25 cellular contexts compared by ENCODE assay signal in genomic region chr9:69899491-69899890, GRCh38.
DNase-seq lines count a peak whose midpoint lies in the region; ATAC-seq and TF ChIP-seq lines count a peak whose summit lies in the region.
"Had no signal": no experiment of that assay in that cellular context is flagged by ENCODE, and none has a peak within 500 bp of the region (broad histone marks: within the 10 kb centered on the region; RNA-seq: fewer than 3 reads in every experiment).

No MANE protein-coding gene starts in this region.

- intact Hi-C loops in Calu3 (cut with micrococcal nuclease; ENCODE audit: unreplicated experiment): loop anchor here (2.0 kb wide), 2 partner anchors 15 to 19 kb away; no protein-coding TSS in a partner anchor

- no peak overlapping the region for H2BK12ac ChIP-seq in mesenchymal stem cell (ENCODE audit: low read length in 2 of 2)

- no peak for ATAC-seq in HG03196 (IDR thresholded peaks at IDR 0.05; ENCODE audit: unreplicated experiment)
- ATAC-seq in activated CD4-positive, CD25-positive, alpha-beta regulatory T cell treated with anti-CD3 and anti-CD28 coated beads, Interleukin-2, amount 50 U/mL, for 24 hours: no peak
- ATAC-seq: lower lobe of right lung had no signal

- CTCF ChIA-PET in Calu3 (lab: Charles Lee): no interaction called here

- H3K36me3 ChIP-seq in brain microvascular endothelial cell (replicated peaks) (no peaks in the 10 kb centered on the region), mesenchymal stem cell (ENCODE audit: control insufficient read depth in 1 of 2, insufficient read depth in 2 of 2, low read depth in 1 of 2, low read length in 2 of 2) (no peaks in the 10 kb centered on the region)
- H3K36me3 ChIP-seq: BLaER1, lower lobe of right lung, sigmoid colon had no signal

- no peak overlapping the region for H2BK120ac ChIP-seq in mesenchymal stem cell (ENCODE audit: low read depth, low read length)

- H3K9ac ChIP-seq in mesenchymal stem cell (ENCODE audit: low read length): no peak overlapping the region
- H3K9ac ChIP-seq: BLaER1 had no signal

- H3K9me3 ChIP-seq in mesenchymal stem cell (ENCODE audit: control insufficient read depth, low read length): no peaks in the 10 kb centered on the region
- H3K9me3 ChIP-seq: BLaER1, lower lobe of right lung, sigmoid colon, testis had no signal

- H4K91ac ChIP-seq in mesenchymal stem cell (ENCODE audit: low read length): peak overlapping the region; percentile 83

- H3K18ac ChIP-seq in mesenchymal stem cell (ENCODE audit: low read depth in 1 of 2, low read length in 2 of 2): no peak overlapping the region

- H3K14ac ChIP-seq in mesenchymal stem cell (ENCODE audit: low read length in 2 of 2): no peak overlapping the region

- H2AFZ ChIP-seq in mesenchymal stem cell (ENCODE audit: low read depth, low read length): no peak overlapping the region

- no peaks in the 10 kb centered on the region for H3K79me1 ChIP-seq in mesenchymal stem cell (replicated peaks; ENCODE audit: low read length, poor library complexity, severe bottlenecking)

- no peak overlapping the region for H3K4ac ChIP-seq in mesenchymal stem cell (ENCODE audit: low read depth in 1 of 2, low read length in 2 of 2)

- peaks cover 6% of the 10 kb centered on the region for H3K4me1 ChIP-seq in mesenchymal stem cell (ENCODE audit: control insufficient read depth, insufficient read depth, low read depth, low read length)
- H3K4me1 ChIP-seq: BLaER1, lower lobe of right lung, sigmoid colon, testis had no signal

- BruUV-seq in Calu3 (replicated peaks; lab: Mats Ljungman, UMichigan): no TSS peak

- no peak for DNase-seq in Calu3
- DNase-seq in LHCN-M2 (ENCODE audit: low read depth): peak; percentile 50
- no peak for DNase-seq in brain microvascular endothelial cell
- DNase-seq in mesenchymal stem cell: no peak
- no peak for DNase-seq in putamen (ENCODE audit: low spot score)
- DNase-seq in NCI-H82 (lab: John Stamatoyannopoulos, UW): no peak
- DNase-seq: activated CD4-positive, alpha-beta memory T cell treated with anti-CD3 and anti-CD28 coated beads, Interleukin-2, amount 10 ng/mL, durations not matched to agents 7 days and 5 days; activated CD4-positive, alpha-beta T cell treated with anti-CD3 and anti-CD28 coated beads for 1 hour; activated effector memory CD4-positive, alpha-beta T cell treated with Interleukin-2 at 50 U/mL for 16 hours; erythroblast; GDM1; head of caudate nucleus; Karpas-422; lower lobe of right lung; NCI-H146; NCI-H510A; sigmoid colon; stimulated activated naive CD8-positive, alpha-beta T cell treated with anti-CD3 and anti-CD28 coated beads, Interleukin-15, Interleukin-2, amounts not matched to agents 100 U/mL and 50 U/mL, for 24 hours; testis had no signal

- H3K4me1 Mint-ChIP-seq in Calu3 (ENCODE audit: low read depth, unreplicated experiment): peaks cover 31% of the 10 kb centered on the region
- H3K4me1 Mint-ChIP-seq: activated CD4-positive, alpha-beta memory T cell treated with anti-CD3 and anti-CD28 coated beads, Interleukin-2, amount 10 ng/mL, durations not matched to agents 7 days and 5 days had no signal

- no peak overlapping the region for H3K4me3 Mint-ChIP-seq in Calu3 (ENCODE audit: low read depth, unreplicated experiment)
- H3K4me3 Mint-ChIP-seq: activated CD4-positive, alpha-beta memory T cell treated with anti-CD3 and anti-CD28 coated beads, Interleukin-2, amount 10 ng/mL, durations not matched to agents 7 days and 5 days; activated naive CD8-positive, alpha-beta T cell; T-helper 1 cell treated with Interleukin-12 subunit alpha and Interleukin-12 subunit beta and Interleukin-4 antibody, amounts not matched to agents 30 μg/mL and 1 μg/mL, for 36 hours had no signal

- H2BK5ac ChIP-seq in mesenchymal stem cell (ENCODE audit: low read depth, low read length, poor library complexity, severe bottlenecking): peak overlapping the region; percentile 76

- H3K23ac ChIP-seq in mesenchymal stem cell (ENCODE audit: low read length in 2 of 2): no peak overlapping the region

- no peak overlapping the region for H3K4me2 ChIP-seq in mesenchymal stem cell (ENCODE audit: low read length, poor library complexity, severe bottlenecking)
- H3K4me2 ChIP-seq: BLaER1 had no signal

- H3K4me3 ChIP-seq in brain microvascular endothelial cell (ENCODE audit: low read depth, low read length) (no peak overlapping the region), mesenchymal stem cell (ENCODE audit: insufficient read depth in 1 of 2, low read depth in 1 of 2, low read length in 2 of 2) (no peak overlapping the region)
- H3K4me3 ChIP-seq: BLaER1, lower lobe of right lung, sigmoid colon, testis had no signal

- H3K27me3 ChIP-seq in brain microvascular endothelial cell (replicated peaks): no peaks in the 10 kb centered on the region
- no peaks in the 10 kb centered on the region for H3K27me3 ChIP-seq in mesenchymal stem cell (ENCODE audit: control insufficient read depth in 1 of 2, insufficient read depth in 1 of 2, low read length in 2 of 2)
- H3K27me3 ChIP-seq: BLaER1, sigmoid colon, testis had no signal

- H3K27me3 Mint-ChIP-seq in Calu3 (ENCODE audit: unreplicated experiment): no peaks in the 10 kb centered on the region
- H3K27me3 Mint-ChIP-seq: progenitor cell of endocrine pancreas had no signal

- H2BK15ac ChIP-seq in mesenchymal stem cell (ENCODE audit: low read depth, poor library complexity, severe bottlenecking): no peak overlapping the region

- no peaks in the 10 kb centered on the region for H3K9me3 Mint-ChIP-seq in Calu3 (ENCODE audit: low read depth, unreplicated experiment)
- H3K9me3 Mint-ChIP-seq: activated CD4-positive, alpha-beta memory T cell treated with anti-CD3 and anti-CD28 coated beads, Interleukin-2, amount 10 ng/mL, durations not matched to agents 7 days and 5 days; T-helper 1 cell treated with Interleukin-12 subunit alpha and Interleukin-12 subunit beta and Interleukin-4 antibody, amounts not matched to agents 30 μg/mL and 1 μg/mL, for 36 hours had no signal

- H3K27ac ChIP-seq in brain microvascular endothelial cell (peak overlapping the region; percentile 74), mesenchymal stem cell (ENCODE audit: low read length, poor library complexity, severe bottlenecking) (peak overlapping the region; percentile 89)
- H3K27ac ChIP-seq: BLaER1, lower lobe of right lung, sigmoid colon, testis had no signal

- in situ Hi-C loops in brain microvascular endothelial cell (cut with HindIII; ENCODE audit: low pct_ligation_motif_present, low sequenced_read_pairs): no loop called here

- H3K36me3 Mint-ChIP-seq in Calu3 (ENCODE audit: insufficient read depth, unreplicated experiment): peaks cover 6% of the 10 kb centered on the region
- H3K36me3 Mint-ChIP-seq: activated naive CD8-positive, alpha-beta T cell had no signal

- H3K27ac Mint-ChIP-seq in Calu3 (ENCODE audit: unreplicated experiment): peak overlapping the region; percentile 82
- H3K27ac Mint-ChIP-seq: activated CD4-positive, alpha-beta memory T cell treated with anti-CD3 and anti-CD28 coated beads, Interleukin-2, amount 10 ng/mL, durations not matched to agents 7 days and 5 days; progenitor cell of endocrine pancreas; T-helper 1 cell treated with Interleukin-12 subunit alpha and Interleukin-12 subunit beta and Interleukin-4 antibody, amounts not matched to agents 30 μg/mL and 1 μg/mL, for 36 hours had no signal

- peak overlapping the region; percentile 86 for H2AK5ac ChIP-seq in mesenchymal stem cell (ENCODE audit: low read length, severe bottlenecking)

- no peak overlapping the region for H4K8ac ChIP-seq in mesenchymal stem cell (ENCODE audit: low read length)

- TF ChIP-seq CTCF in Calu3 (IDR thresholded peaks at IDR 0.05; ENCODE audit: unreplicated experiment) (no peak), brain microvascular endothelial cell (IDR thresholded peaks at IDR 0.05; ENCODE audit: low read depth, low read length, missing control alignments) (no peak)
